13 cellular contexts compared by ENCODE assay signal in genomic region chr20:25054133-25054820, GRCh38. TPM values are rescaled to one million over a fixed set of nuclear protein-coding genes. Genes with fewer than 3 reads are reported as not detected.
DNase-seq lines count a peak whose midpoint lies in the region; ATAC-seq, FAIRE-seq and TF ChIP-seq lines count a peak whose summit lies in the region.
"Had no signal": no experiment of that assay in that cellular context is flagged by ENCODE, and none has a peak within 500 bp of the region (broad histone marks: within the 10 kb centered on the region; RNA-seq: fewer than 3 reads in every experiment).

No MANE protein-coding gene starts in this region.

- H3K27ac ChIP-seq in colonic mucosa = peak overlapping the region; percentile 59
- H3K27ac ChIP-seq in muscle layer of colon (ENCODE audit: low read depth, low read length) = peak overlapping the region; percentile 81
- H3K27ac ChIP-seq in thyroid gland = peak overlapping the region; percentile 10 to 96 (median 96)

- ATAC-seq in HG03175 (IDR thresholded peaks at IDR 0.05; ENCODE audit: unreplicated experiment) = peak; percentile 30
- ATAC-seq: K562, mucosa of descending colon had no signal

- intact Hi-C loops in colonic mucosa (cut with DNase I) = no loop called here
- intact Hi-C loops in thyroid gland (cut with DNase I) = no loop called here

- H3K9ac ChIP-seq in colonic mucosa (ENCODE audit: low read depth in 2 of 2, low read length in 2 of 2) (peak overlapping the region in 1 of 2 donors; percentile 8), muscle layer of colon (ENCODE audit: low read length) (peak overlapping the region; percentile 53)

- TF ChIP-seq POLR2A in thyroid gland (IDR thresholded peaks at IDR 0.05) = no peak

- WGBS in thyroid gland, 2 donors = 79 to 93% methylated on average over 2 to 3 of the region's 3 CpGs

- peaks cover 13% of the 10 kb centered on the region for H3K4me1 ChIP-seq in colonic mucosa
- peaks cover 72% of the 10 kb centered on the region for H3K4me1 ChIP-seq in muscle layer of colon (ENCODE audit: insufficient read depth, low read length)
- peaks cover 67 to 82% of the 10 kb centered on the region in 2 donors for H3K4me1 ChIP-seq in thyroid gland

- H3K9me3 ChIP-seq in colonic mucosa (no peaks in the 10 kb centered on the region), muscle layer of colon (ENCODE audit: low read length) (no peaks in the 10 kb centered on the region), thyroid gland (no peaks in the 10 kb centered on the region)
- H3K9me3 ChIP-seq: mucosa of descending colon had no signal

- no peak for FAIRE-seq in D721Med (lab: Jason Lieb, UNC)
- FAIRE-seq: bronchial epithelial cell, K562 had no signal

- DNase-seq in colonic mucosa (no peak), thyroid gland (no peak), HPDE6-E6E7 (ENCODE audit: extremely low spot score) (no peak), D721Med (ENCODE audit: insufficient read length, low spot score) (no peak)
- DNase-seq in activated CD4-positive, CD25-positive, alpha-beta regulatory T cell (lab: John Stamatoyannopoulos, UW) = no peak
- DNase-seq: activated CD4-positive, alpha-beta T cell treated with anti-CD3 and anti-CD28 coated beads, Interleukin-2, amount 10 ng/mL, durations not matched to agents 24 days and 14 days; SHP77; stimulated activated CD4-positive, alpha-beta T cell treated with anti-CD3 and anti-CD28 coated beads, Interleukin-4, amount 100 ng/mL, for 4 hours had no signal

- no peaks in the 10 kb centered on the region for H3K36me3 ChIP-seq in colonic mucosa
- H3K36me3 ChIP-seq in muscle layer of colon (ENCODE audit: insufficient read depth, low read length) = no peaks in the 10 kb centered on the region
- no peaks in the 10 kb centered on the region for H3K36me3 ChIP-seq in thyroid gland

- H3K4me3 ChIP-seq in colonic mucosa (no peak overlapping the region), muscle layer of colon (ENCODE audit: low read depth in 1 of 2, low read length in 2 of 2) (peak overlapping the region in 1 of 2 donors; percentile 42), thyroid gland (replicated peaks in 1 of 3) (no peak overlapping the region)
- H3K4me3 ChIP-seq: K562, mucosa of descending colon had no signal

- H3K27me3 ChIP-seq in colonic mucosa (no peaks in the 10 kb centered on the region), muscle layer of colon (ENCODE audit: control insufficient read depth in 1 of 2, insufficient read depth in 2 of 2, low read length in 2 of 2) (no peaks in the 10 kb centered on the region), thyroid gland (no peaks in the 10 kb centered on the region)

- no peak for TF ChIP-seq CTCF in colonic mucosa (IDR thresholded peaks at IDR 0.05)
- no peak for TF ChIP-seq CTCF in thyroid gland (IDR thresholded peaks at IDR 0.05)
- TF ChIP-seq CTCF in D721Med (IDR thresholded peaks at IDR 0.05; ENCODE audit: insufficient read depth, missing control alignments) = no peak

RNA-seq across cellular contexts. Expression of gene ACSS1, which starts 3.7 kb away (rescaled TPM):
- 10 to 100 TPM; 29.0 to 32.0 TPM for total RNA-seq in colonic mucosa
- total RNA-seq in thyroid gland = 10 to 100 TPM; 45.8 to 57.4 (median 52.1) TPM

RNA-seq across cellular contexts. Expression of gene VSX1, which starts 27.7 kb away (rescaled TPM):
- total RNA-seq in colonic mucosa (not detected), thyroid gland (not detected)
- total RNA-seq: activated CD4-positive, alpha-beta T cell treated with anti-CD3 and anti-CD28 coated beads, Interleukin-2, amount 10 ng/mL, durations not matched to agents 24 days and 14 days; bronchial epithelial cell; K562 had no signal
